ENCODE assay signal across 11 cellular contexts in the genomic region with DNA sequence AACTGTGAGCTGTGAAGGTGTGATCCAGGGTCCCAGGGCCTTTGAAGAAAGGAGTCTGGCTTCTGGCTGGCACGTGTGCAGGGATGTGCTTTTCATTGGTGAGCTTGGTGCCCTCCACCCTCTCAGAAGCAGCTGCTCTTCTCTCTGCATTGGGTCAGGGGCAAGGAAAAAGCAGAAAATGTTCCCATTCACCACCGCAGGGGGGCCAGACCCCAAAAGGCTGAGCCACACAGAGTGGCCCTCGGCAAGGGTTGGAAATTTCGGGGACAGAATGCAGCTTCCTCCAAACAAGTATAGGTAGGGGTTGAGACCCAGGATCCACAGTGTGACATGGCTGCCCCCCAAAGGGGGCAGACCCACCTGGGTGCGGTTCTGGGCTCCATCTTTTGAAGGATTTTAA. TPM values are rescaled to one million over a fixed set of nuclear protein-coding genes. Genes with fewer than 3 reads are reported as not detected.
DNase-seq lines count a peak whose midpoint lies in the region; ATAC-seq and TF ChIP-seq lines count a peak whose summit lies in the region.
"Had no signal": no experiment of that assay in that cellular context is flagged by ENCODE, and none has a peak within 500 bp of the region (broad histone marks: within the 10 kb centered on the region; RNA-seq: fewer than 3 reads in every experiment).

No MANE protein-coding gene starts in this region.

- TF ChIP-seq CTCF in nephron (IDR thresholded peaks at IDR 0.05; ENCODE audit: unreplicated experiment in 3 of 3): no peak

- CTCF ChIA-PET in CD4-positive, alpha-beta memory T cell (lab: Charles Lee; ENCODE audit: partially characterized antibody): interaction anchor here (1.0 to 36.4 kb wide), 6 partner anchors 6 to 166 kb away, joined by 3 to 1908 read pairs (median 5); a partner anchor contains a TSS

- no peaks in the 10 kb centered on the region for H3K36me3 ChIP-seq in CD4-positive, alpha-beta memory T cell (ENCODE audit: insufficient read depth, low read length)
- peaks cover 48% of the 10 kb centered on the region for H3K36me3 ChIP-seq in HAP-1 (replicated peaks)
- H3K36me3 ChIP-seq: gastroesophageal sphincter, ovary had no signal

- H3K27ac ChIP-seq in CD4-positive, alpha-beta memory T cell (ENCODE audit: low read depth, low read length): peak overlapping the region; percentile 86
- H3K27ac ChIP-seq: ovary had no signal

- H3K27me3 Mint-ChIP-seq in CD4-positive, alpha-beta memory T cell: no peaks in the 10 kb centered on the region
- no peaks in the 10 kb centered on the region for H3K27me3 Mint-ChIP-seq in activated naive CD8-positive, alpha-beta T cell treated with anti-CD3 and anti-CD28 coated beads, Interleukin-2, amount 10 ng/mL, durations not matched to agents 7 days and 5 days
- no peaks in the 10 kb centered on the region for H3K27me3 Mint-ChIP-seq in nephron (ENCODE audit: low read depth)

- POLR2A ChIA-PET in CD4-positive, alpha-beta memory T cell (lab: Charles Lee; ENCODE audit: partially characterized antibody): interaction anchor here (0.7 to 24.9 kb wide), 13 partner anchors 4 to 670 kb away, joined by 3 to 1342 read pairs (median 5); a partner anchor contains a TSS
- POLR2A ChIA-PET in activated naive CD8-positive, alpha-beta T cell treated with anti-CD3 and anti-CD28 coated beads, Interleukin-2, amount 10 ng/mL, durations not matched to agents 7 days and 5 days (lab: Charles Lee): interaction anchor here (0.6 to 21.9 kb wide), 9 partner anchors 6 to 239 kb away, joined by 3 to 709 read pairs (median 5); a partner anchor contains a TSS

- intact Hi-C loops in CD4-positive, alpha-beta memory T cell (cut with micrococcal nuclease): no loop called here

- peak overlapping the region; percentile 95 to 99 (median 98) for H3K27ac Mint-ChIP-seq in CD4-positive, alpha-beta memory T cell
- peak overlapping the region; percentile 98 for H3K27ac Mint-ChIP-seq in activated naive CD8-positive, alpha-beta T cell treated with anti-CD3 and anti-CD28 coated beads, Interleukin-2, amount 10 ng/mL, durations not matched to agents 7 days and 5 days
- H3K27ac Mint-ChIP-seq in nephron: no peak overlapping the region

- peaks cover 32 to 90% (median 57%) of the 10 kb centered on the region in 4 donors for H3K4me1 Mint-ChIP-seq in CD4-positive, alpha-beta memory T cell
- peaks cover 50% of the 10 kb centered on the region for H3K4me1 Mint-ChIP-seq in activated naive CD8-positive, alpha-beta T cell treated with anti-CD3 and anti-CD28 coated beads, Interleukin-2, amount 10 ng/mL, durations not matched to agents 7 days and 5 days
- H3K4me1 Mint-ChIP-seq in nephron: peaks cover 60% of the 10 kb centered on the region

- peak overlapping the region; percentile 63 to 93 for H3K4me3 ChIP-seq in CD4-positive, alpha-beta memory T cell (ENCODE audit: low read length in 2 of 2)
- peak overlapping the region; percentile 66 for H3K4me3 ChIP-seq in HAP-1
- H3K4me3 ChIP-seq: ovary had no signal

- peaks cover 4 to 46% of the 10 kb centered on the region in 2 donors for H3K36me3 Mint-ChIP-seq in CD4-positive, alpha-beta memory T cell
- H3K36me3 Mint-ChIP-seq in activated naive CD8-positive, alpha-beta T cell treated with anti-CD3 and anti-CD28 coated beads, Interleukin-2, amount 10 ng/mL, durations not matched to agents 7 days and 5 days: peaks cover 23% of the 10 kb centered on the region
- no peaks in the 10 kb centered on the region for H3K36me3 Mint-ChIP-seq in nephron (ENCODE audit: low read depth)

- ATAC-seq in activated naive CD8-positive, alpha-beta T cell treated with anti-CD3 and anti-CD28 coated beads, Interleukin-2, amount 10 ng/mL, durations not matched to agents 7 days and 5 days (ENCODE audit: low read depth): no peak
- ATAC-seq in HG03196 (IDR thresholded peaks at IDR 0.05; ENCODE audit: unreplicated experiment) (no peak), HG02884 (IDR thresholded peaks at IDR 0.05; ENCODE audit: unreplicated experiment) (no peak)
- ATAC-seq: gastroesophageal sphincter had no signal

- peaks cover 80% of the 10 kb centered on the region for H3K4me1 ChIP-seq in CD4-positive, alpha-beta memory T cell (ENCODE audit: insufficient read depth, low read length)
- H3K4me1 ChIP-seq in HAP-1: peaks cover 44% of the 10 kb centered on the region

- H3K9me3 ChIP-seq in CD4-positive, alpha-beta memory T cell (ENCODE audit: control insufficient read depth in 1 of 2, low read length in 2 of 2): no peaks in the 10 kb centered on the region
- no peaks in the 10 kb centered on the region for H3K9me3 ChIP-seq in HAP-1
- H3K9me3 ChIP-seq: gastroesophageal sphincter, ovary had no signal

- H3K9me3 Mint-ChIP-seq in CD4-positive, alpha-beta memory T cell: peaks cover 0 to 3% (median 0%) of the 10 kb centered on the region in 8 donors
- no peaks in the 10 kb centered on the region for H3K9me3 Mint-ChIP-seq in activated naive CD8-positive, alpha-beta T cell treated with anti-CD3 and anti-CD28 coated beads, Interleukin-2, amount 10 ng/mL, durations not matched to agents 7 days and 5 days
- no peaks in the 10 kb centered on the region for H3K9me3 Mint-ChIP-seq in nephron

- H3K27me3 ChIP-seq in CD4-positive, alpha-beta memory T cell (ENCODE audit: insufficient read depth, low read length): no peaks in the 10 kb centered on the region
- no peaks in the 10 kb centered on the region for H3K27me3 ChIP-seq in HAP-1 (ENCODE audit: low read depth)
- H3K27me3 ChIP-seq: gastroesophageal sphincter, ovary had no signal

- in situ Hi-C loops in HAP-1 (cut with MboI; ENCODE audit: low sequenced_read_pairs): no loop called here

- DNase-seq in CD4-positive, alpha-beta memory T cell: no peak
- DNase-seq in HAP-1 (ENCODE audit: low spot score in 2 of 2) (no peak), cortex of kidney (lab: John Stamatoyannopoulos, UW) (no peak), AML-193 (lab: John Stamatoyannopoulos, UW) (no peak)
- no peak for DNase-seq in activated naive CD8-positive, alpha-beta T cell treated with anti-CD3 and anti-CD28 coated beads, Interleukin-2, amount 10 ng/mL, durations not matched to agents 7 days and 5 days
- DNase-seq: ovary; stimulated activated CD8-positive, alpha-beta memory T cell treated with anti-CD3 and anti-CD28 coated beads, Interleukin-4, amount 100 ng/mL, for 48 hours had no signal

- peak overlapping the region; percentile 85 to 97 (median 95) for H3K4me3 Mint-ChIP-seq in CD4-positive, alpha-beta memory T cell
- peak overlapping the region; percentile 88 for H3K4me3 Mint-ChIP-seq in activated naive CD8-positive, alpha-beta T cell treated with anti-CD3 and anti-CD28 coated beads, Interleukin-2, amount 10 ng/mL, durations not matched to agents 7 days and 5 days
- H3K4me3 Mint-ChIP-seq in nephron: peak overlapping the region; percentile 46 to 85 (median 81)

RNA-seq across cellular contexts. Expression of a gene that starts 2.5 kb away (rescaled TPM):
- 100 to 1,000 TPM; 234 to 247 TPM for total RNA-seq in CD4-positive, alpha-beta memory T cell
- polyA plus RNA-seq in CD4-positive, alpha-beta memory T cell: 100 to 1,000 TPM in 1 of 2 donors, 10 to 100 TPM in 1; 72.5 to 125 TPM
- total RNA-seq in activated naive CD8-positive, alpha-beta T cell treated with anti-CD3 and anti-CD28 coated beads, Interleukin-2, amount 10 ng/mL, durations not matched to agents 7 days and 5 days: 100 to 1,000 TPM; 269 to 281 TPM

RNA-seq across cellular contexts. Expression of a gene that starts 28.2 kb away (rescaled TPM):
- under 1 TPM; 0.23 to 0.39 TPM for total RNA-seq in CD4-positive, alpha-beta memory T cell
- polyA plus RNA-seq in CD4-positive, alpha-beta memory T cell: not detected
- under 1 TPM; 0.36 to 0.37 TPM for total RNA-seq in activated naive CD8-positive, alpha-beta T cell treated with anti-CD3 and anti-CD28 coated beads, Interleukin-2, amount 10 ng/mL, durations not matched to agents 7 days and 5 days
- total RNA-seq: ovary had no signal
- polyA plus RNA-seq: ovary had no signal

RNA-seq across cellular contexts. Expression of a gene that starts 35.8 kb away (rescaled TPM):
- total RNA-seq in CD4-positive, alpha-beta memory T cell: not detected
- polyA plus RNA-seq in CD4-positive, alpha-beta memory T cell: not detected
- not detected for total RNA-seq in activated naive CD8-positive, alpha-beta T cell treated with anti-CD3 and anti-CD28 coated beads, Interleukin-2, amount 10 ng/mL, durations not matched to agents 7 days and 5 days
- total RNA-seq: gastroesophageal sphincter had no signal
- polyA plus RNA-seq: ovary had no signal

RNA-seq across cellular contexts. Expression of a gene that starts 42.0 kb away (rescaled TPM):
- total RNA-seq in CD4-positive, alpha-beta memory T cell: not detected
- not detected for polyA plus RNA-seq in CD4-positive, alpha-beta memory T cell
- total RNA-seq in activated naive CD8-positive, alpha-beta T cell treated with anti-CD3 and anti-CD28 coated beads, Interleukin-2, amount 10 ng/mL, durations not matched to agents 7 days and 5 days: under 1 TPM; 0.17 to 0.28 TPM
- total RNA-seq: gastroesophageal sphincter, ovary had no signal
- polyA plus RNA-seq: ovary had no signal

RNA-seq across cellular contexts. Expression of a gene that starts 58.5 kb away (rescaled TPM):
- 10 to 100 TPM; 84.9 to 88.3 TPM for total RNA-seq in CD4-positive, alpha-beta memory T cell
- polyA plus RNA-seq in CD4-positive, alpha-beta memory T cell: 10 to 100 TPM; 33.6 to 38.5 TPM
- total RNA-seq in activated naive CD8-positive, alpha-beta T cell treated with anti-CD3 and anti-CD28 coated beads, Interleukin-2, amount 10 ng/mL, durations not matched to agents 7 days and 5 days: 10 to 100 TPM; 59.9 to 60.4 TPM

Comparison
In these comparisons a context has a peak if more than half of its experiments do, and no peak if none do; other contexts are left out.
1. H3K27ac Mint-ChIP-seq: peak in CD4-positive, alpha-beta memory T cell (7 of 7) and activated naive CD8-positive, alpha-beta T cell treated with anti-CD3 and anti-CD28 coated beads, Interleukin-2, amount 10 ng/mL, durations not matched to agents 7 days and 5 days (single experiment); none in nephron (0 of 3).
2. Peak in every context shown above with its lines, with median percentiles within 50 percentile points of each other: H3K4me3 Mint-ChIP-seq.